16 cellular contexts compared by ENCODE assay signal in genomic region chr15:44988870-44989219, GRCh38. TPM values are rescaled to one million over a fixed set of nuclear protein-coding genes. Genes with fewer than 3 reads are reported as not detected.
A peak's percentile ranks its signal among the peaks of the same experiment; 100 is the strongest.
DNase-seq lines count a peak whose midpoint lies in the region; ATAC-seq, FAIRE-seq and TF ChIP-seq lines count a peak whose summit lies in the region.
"Not testable (repeated sequence)": the region's sequence is repeated elsewhere in the genome, so short reads cannot be mapped to it uniquely, and the experiment has no call there.
"Had no signal": no experiment of that assay in that cellular context is flagged by ENCODE, and none has a peak within 500 bp of the region (broad histone marks: within the 10 kb centered on the region; RNA-seq: fewer than 3 reads in every experiment).

No MANE protein-coding gene starts in this region.

- H3K4me3 Mint-ChIP-seq in GM23338; activated CD4-positive, alpha-beta T cell treated with anti-CD3 and anti-CD28 coated beads for 36 hours: not testable (repeated sequence)

- H3K27ac Mint-ChIP-seq in GM23338; activated CD4-positive, alpha-beta T cell treated with anti-CD3 and anti-CD28 coated beads for 36 hours: not testable (repeated sequence)

- POLR2A ChIA-PET in activated CD4-positive, alpha-beta T cell treated with anti-CD3 and anti-CD28 coated beads for 36 hours (lab: Charles Lee) = not testable (repeated sequence)

- not testable (repeated sequence) for H3K4me1 Mint-ChIP-seq in GM23338; activated CD4-positive, alpha-beta T cell treated with anti-CD3 and anti-CD28 coated beads for 36 hours

- not testable (repeated sequence) for H2AFZ ChIP-seq in GM23338

- CTCF ChIA-PET in activated CD4-positive, alpha-beta T cell treated with anti-CD3 and anti-CD28 coated beads for 36 hours (lab: Charles Lee) = not testable (repeated sequence)

- not testable (repeated sequence) for H3K4me3 ChIP-seq in GM23338; bronchial epithelial cell (ENCODE audit: low read depth, low read length); esophagus muscularis mucosa; aorta (ENCODE audit: low read length in 2 of 2)

- H3K4me2 ChIP-seq in GM23338 = not testable (repeated sequence)

- peak; percentile 25 for DNase-seq in GM23338 (ENCODE audit: low spot score)
- DNase-seq in NCI-H82 (lab: John Stamatoyannopoulos, UW) = peak; percentile 3
- peak; percentile 11 for DNase-seq in activated CD4-positive, alpha-beta T cell treated with anti-CD3 and anti-CD28 coated beads for 36 hours
- not testable (repeated sequence) for DNase-seq in bronchial epithelial cell (ENCODE audit: low read depth); aorta
- peak; percentile 78 for DNase-seq in esophagus muscularis mucosa (ENCODE audit: extremely low spot score)

- not testable (repeated sequence) for H3K4me1 ChIP-seq in GM23338 (ENCODE audit: insufficient read depth); esophagus muscularis mucosa; aorta (ENCODE audit: control insufficient read depth in 1 of 2, insufficient read depth in 2 of 2, low read length in 2 of 2)

- intact Hi-C loops in activated CD4-positive, alpha-beta T cell treated with anti-CD3 and anti-CD28 coated beads for 36 hours (cut with DNase I, micrococcal nuclease); esophagus muscularis mucosa (cut with DNase I); aorta (cut with DNase I): not testable (repeated sequence)

- not testable (repeated sequence) for H3K9me2 ChIP-seq in GM23338 (ENCODE audit: insufficient read depth)

- TF ChIP-seq CTCF in GM23338 (conservative IDR thresholded peaks at IDR 0.05; ENCODE audit: low read depth in 2 of 2) = peak; percentile 9 to 25; a peak in 1 of 4 replicates
- not testable (repeated sequence) for TF ChIP-seq CTCF in bronchial epithelial cell (IDR thresholded peaks at IDR 0.05; ENCODE audit: insufficient read depth, low read length, severe bottlenecking); esophagus muscularis mucosa (IDR thresholded peaks at IDR 0.05)

- H3K27me3 ChIP-seq in GM23338 (ENCODE audit: insufficient read depth); bronchial epithelial cell (ENCODE audit: control insufficient read depth, insufficient read depth, low read length); esophagus muscularis mucosa; aorta (ENCODE audit: control insufficient read depth in 1 of 2, insufficient read depth in 2 of 2, low read length in 1 of 2): not testable (repeated sequence)

- not testable (repeated sequence) for H3K27me3 Mint-ChIP-seq in GM23338 (ENCODE audit: insufficient read depth, low read depth, poor library complexity)
- H3K27me3 Mint-ChIP-seq in activated CD4-positive, alpha-beta T cell treated with anti-CD3 and anti-CD28 coated beads for 36 hours = peaks cover 13% of the 10 kb centered on the region

- ATAC-seq in GM23338; activated CD4-positive, alpha-beta T cell treated with anti-CD3 and anti-CD28 coated beads for 36 hours: not testable (repeated sequence)
- peak; percentile 29 for ATAC-seq in aorta (ENCODE audit: low FRiP score)

- TF ChIP-seq EP300 in esophagus muscularis mucosa (IDR thresholded peaks at IDR 0.05) = not testable (repeated sequence)

- H3K79me2 ChIP-seq in GM23338 (replicated peaks; ENCODE audit: insufficient read depth) = not testable (repeated sequence)

- not testable (repeated sequence) for H3F3A ChIP-seq in GM23338 (replicated peaks; ENCODE audit: low read depth)

- not testable (repeated sequence) for H3K9me3 ChIP-seq in esophagus muscularis mucosa; aorta (ENCODE audit: control insufficient read depth, low read length)

- not testable (repeated sequence) for TF ChIP-seq POLR2A in esophagus muscularis mucosa (IDR thresholded peaks at IDR 0.05; ENCODE audit: low read depth)

- not testable (repeated sequence) for H3K9me3 Mint-ChIP-seq in GM23338; activated CD4-positive, alpha-beta T cell treated with anti-CD3 and anti-CD28 coated beads for 36 hours (ENCODE audit: low read depth)

- 86% methylated on average over 1 of the region's 5 CpGs for WGBS in esophagus muscularis mucosa
- 88 to 91% methylated on average over 3 to 4 of the region's 5 CpGs for WGBS in aorta, 2 donors

- FAIRE-seq in bronchial epithelial cell (lab: Jason Lieb, UNC) = peak; percentile 98

- H3K27ac ChIP-seq in GM23338 (ENCODE audit: low read depth); esophagus muscularis mucosa (replicated peaks in 1 of 4); aorta (ENCODE audit: low read depth in 1 of 2, low read length in 2 of 2): not testable (repeated sequence)

- H3K36me3 ChIP-seq in GM23338 (ENCODE audit: insufficient read depth); bronchial epithelial cell (ENCODE audit: control insufficient read depth, insufficient read depth, low read length); esophagus muscularis mucosa; aorta (ENCODE audit: control insufficient read depth in 1 of 2, insufficient read depth in 2 of 2, low read length in 1 of 2): not testable (repeated sequence)

- H4K20me1 ChIP-seq in GM23338 (replicated peaks; ENCODE audit: insufficient read depth) = not testable (repeated sequence)

- not testable (repeated sequence) for H3K36me3 Mint-ChIP-seq in GM23338 (ENCODE audit: low read depth); activated CD4-positive, alpha-beta T cell treated with anti-CD3 and anti-CD28 coated beads for 36 hours (ENCODE audit: low read depth)

RNA-seq across cellular contexts. Expression of gene TERB2, which starts 32.4 kb away (rescaled TPM):
- not detected in 2 replicates for total RNA-seq in GM23338 (2014; rRNA removed; shearing (Covaris generic))
- polyA plus RNA-seq in GM23338 (2016; fragmentation: Nextera tagmentation; extraction: Ambion mirVana) (not detected in 2 replicates), aorta (not detected)
- total RNA-seq in activated CD4-positive, alpha-beta T cell treated with anti-CD3 and anti-CD28 coated beads for 36 hours = not detected
- total RNA-seq in bronchial epithelial cell (not detected in 2 replicates), esophagus muscularis mucosa (not detected), aorta (not detected)
- total RNA-seq: A172; A673; Caco-2; CD4-positive, CD25-positive, alpha-beta regulatory T cell; CD8-positive, alpha-beta T cell; GM23248; H4; H9; HFFc6 had no signal
- polyA plus RNA-seq: BJ; CD4-positive, CD25-positive, alpha-beta regulatory T cell; GM23248 had no signal

RNA-seq across cellular contexts. Expression of gene SORD, which starts 34.1 kb away (rescaled TPM):
- total RNA-seq in GM23338 (2014; rRNA removed; shearing (Covaris generic)) = 55.0 and 57.2 TPM in 2 replicates
- 11.3 and 12.5 TPM in 2 replicates for polyA plus RNA-seq in GM23338 (2016; fragmentation: Nextera tagmentation; extraction: Ambion mirVana)
- 10 to 100 TPM; 17.1 to 17.7 TPM for total RNA-seq in activated CD4-positive, alpha-beta T cell treated with anti-CD3 and anti-CD28 coated beads for 36 hours
- 11.3 and 23.2 TPM in 2 replicates for total RNA-seq in bronchial epithelial cell
- total RNA-seq in esophagus muscularis mucosa = 1 to 10 TPM; 3.3 to 6.6 (median 5.9) TPM
- total RNA-seq in aorta = 1 to 10 TPM; 6.7 to 6.8 TPM
- 1 to 10 TPM; 5.7 to 7.1 TPM for polyA plus RNA-seq in aorta
